ENCODE assay signal across 8 cellular contexts in genomic region chr14:77023001-77023996, GRCh38. TPM values are rescaled to one million over a fixed set of nuclear protein-coding genes. Genes with fewer than 3 reads are reported as not detected.
DNase-seq lines count a peak whose midpoint lies in the region; ATAC-seq and TF ChIP-seq lines count a peak whose summit lies in the region.

No MANE protein-coding gene starts in this region.

- H3K4me1 ChIP-seq in Peyer's patch = peaks cover 3 to 48% (median 18%) of the 10 kb centered on the region in 4 donors
- peaks cover 36 to 38% of the 10 kb centered on the region in 2 donors for H3K4me1 ChIP-seq in duodenal mucosa (ENCODE audit: control insufficient read depth in 1 of 2, insufficient read depth in 2 of 2, low read length in 2 of 2)
- peaks cover 47% of the 10 kb centered on the region for H3K4me1 ChIP-seq in mucosa of descending colon (ENCODE audit: low read depth)
- peaks cover 30 to 54% (median 48%) of the 10 kb centered on the region in 4 donors for H3K4me1 ChIP-seq in transverse colon

- intact Hi-C loops in mucosa of descending colon (cut with DNase I, micrococcal nuclease) = no loop called here
- intact Hi-C loops in transverse colon (cut with DNase I; ENCODE audit: low total_unique reads) = loop anchor here (5.0 kb wide), 1 partner anchor 66 kb away; no protein-coding TSS in a partner anchor

- TF ChIP-seq POLR2A in Peyer's patch (IDR thresholded peaks at IDR 0.05) (peak in 1 of 2 donors; percentile 8), transverse colon (IDR thresholded peaks at IDR 0.05) (peak; percentile 43)

- in situ Hi-C loops in transverse colon (cut with MboI; ENCODE audit: low pct_ligation_motif_present in 1 of 4, low pct_unique_long_range_greater_than_20kb in 1 of 4, low sequenced_read_pairs in 3 of 4) = no loop called here

- WGBS in transverse colon (ENCODE audit: low coverage in 1 of 2), 2 donors = 30 to 43% methylated on average over 11 to 17 of the region's 17 CpGs

- no peak for TF ChIP-seq EP300 in transverse colon (IDR thresholded peaks at IDR 0.05; ENCODE audit: low read depth)

- H3K27ac ChIP-seq in Peyer's patch (peak overlapping the region; percentile 38 to 100 (median 69)), duodenal mucosa (ENCODE audit: low read depth, low read length) (peak overlapping the region; percentile 67), transverse colon (peak overlapping the region; percentile 99 to 100 (median 100))

- peak overlapping the region; percentile 36 to 43 for H3K9ac ChIP-seq in duodenal mucosa (ENCODE audit: low read depth in 1 of 2, low read length in 2 of 2)

- TF ChIP-seq CTCF in Peyer's patch (IDR thresholded peaks at IDR 0.05) = peak in 3 of 6 experiments; percentile 53 to 62 (median 58)
- TF ChIP-seq CTCF in mucosa of descending colon (IDR thresholded peaks at IDR 0.05) = no peak
- TF ChIP-seq CTCF in transverse colon (IDR thresholded peaks at IDR 0.05) = peak; percentile 26 to 63 (median 28)

- peak overlapping the region in 3 of 4 donors; percentile 3 to 85 (median 22) for H3K4me3 ChIP-seq in Peyer's patch
- peak overlapping the region; percentile 16 to 41 for H3K4me3 ChIP-seq in duodenal mucosa (ENCODE audit: low read depth in 1 of 2, low read length in 2 of 2)
- H3K4me3 ChIP-seq in mucosa of descending colon = no peak overlapping the region
- H3K4me3 ChIP-seq in transverse colon = peak overlapping the region in 2 of 4 donors; percentile 18 to 20

- peaks cover 0 to 11% (median 0%) of the 10 kb centered on the region in 3 donors for H3K36me3 ChIP-seq in Peyer's patch
- H3K36me3 ChIP-seq in duodenal mucosa (ENCODE audit: control insufficient read depth in 1 of 2, insufficient read depth in 2 of 2, low read length in 2 of 2) = no peaks in the 10 kb centered on the region
- H3K36me3 ChIP-seq in mucosa of descending colon (ENCODE audit: low read depth) = no peaks in the 10 kb centered on the region
- H3K36me3 ChIP-seq in transverse colon = no peaks in the 10 kb centered on the region

- H3K9me3 ChIP-seq in Peyer's patch = no peaks in the 10 kb centered on the region
- no peaks in the 10 kb centered on the region for H3K9me3 ChIP-seq in duodenal mucosa (ENCODE audit: control insufficient read depth in 1 of 2, low read length in 2 of 2)
- no peaks in the 10 kb centered on the region for H3K9me3 ChIP-seq in mucosa of descending colon
- no peaks in the 10 kb centered on the region for H3K9me3 ChIP-seq in transverse colon

- H3K27me3 ChIP-seq in Peyer's patch (no peaks in the 10 kb centered on the region), duodenal mucosa (ENCODE audit: control insufficient read depth in 1 of 2, insufficient read depth in 2 of 2, low read length in 2 of 2) (no peaks in the 10 kb centered on the region), transverse colon (no peaks in the 10 kb centered on the region)

- ATAC-seq in mucosa of descending colon (peak; percentile 66), GM21576 (IDR thresholded peaks at IDR 0.05; ENCODE audit: unreplicated experiment) (no peak)

- peak; percentile 70 for DNase-seq in activated CD4-positive, alpha-beta T cell treated with anti-CD3 and anti-CD28 coated beads for 48 hours
- no peak for DNase-seq in activated CD4-positive, alpha-beta T cell treated with anti-CD3 and anti-CD28 coated beads for 4 hours
- DNase-seq in Peyer's patch (peak in 2 of 3 donors; percentile 70), mucosa of descending colon (peak; percentile 70 to 76 (median 74)), transverse colon (peak; percentile 63), mesenteric fat pad (ENCODE audit: low spot score) (no peak)

RNA-seq across cellular contexts. Expression of gene IRF2BPL, which starts 5.2 kb away (rescaled TPM):
- total RNA-seq in Peyer's patch (10 to 100 TPM; 10.3 to 20.6 (median 16.4) TPM), mucosa of descending colon (10 to 100 TPM; 15.1 to 74.1 (median 19.3) TPM), transverse colon (10 to 100 TPM; 21.0 to 53.5 (median 32.5) TPM), mesenteric fat pad (51.9 TPM)

Comparison
In these comparisons a context has a peak if more than half of its experiments do, and no peak if none do; other contexts are left out.
1. DNase-seq: peak in activated CD4-positive, alpha-beta T cell treated with anti-CD3 and anti-CD28 coated beads for 48 hours (single experiment), Peyer's patch (2 of 3), mucosa of descending colon (3 of 3) and transverse colon (single experiment); none in activated CD4-positive, alpha-beta T cell treated with anti-CD3 and anti-CD28 coated beads for 4 hours (0 of 2) and mesenteric fat pad (single experiment).
2. Peak in every context shown above with its lines, with median percentiles within 50 percentile points of each other: H3K27ac ChIP-seq.